18 cellular contexts compared by ENCODE assay signal in the genomic region with DNA sequence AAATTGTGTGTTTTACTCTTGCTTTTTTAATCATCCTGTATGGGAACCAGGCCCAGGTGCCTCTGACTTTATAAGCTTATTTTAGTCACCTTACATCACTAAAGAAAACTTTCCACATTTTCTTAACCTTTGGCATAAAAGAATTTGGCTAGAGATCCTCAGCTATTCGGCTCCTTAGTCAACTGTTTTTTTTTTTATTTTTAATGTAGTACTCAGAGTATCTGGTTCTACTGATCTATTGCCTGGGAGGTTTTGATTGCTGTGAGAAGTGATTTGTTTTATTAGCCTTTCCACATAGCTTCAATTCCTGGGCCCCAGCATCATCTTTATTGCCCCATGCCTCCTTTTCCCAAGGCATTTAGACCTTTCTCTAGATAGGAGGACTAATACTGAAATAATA.
DNase-seq lines count a peak whose midpoint lies in the region; ATAC-seq and TF ChIP-seq lines count a peak whose summit lies in the region.
"Had no signal": no experiment of that assay in that cellular context is flagged by ENCODE, and none has a peak within 500 bp of the region (broad histone marks: within the 10 kb centered on the region; RNA-seq: fewer than 3 reads in every experiment).

No MANE protein-coding gene starts in this region.

- no peak overlapping the region for H3K4ac ChIP-seq in mesenchymal stem cell (ENCODE audit: low read depth in 1 of 2, low read length in 2 of 2)

- no peak overlapping the region for H2BK5ac ChIP-seq in mesenchymal stem cell (ENCODE audit: low read depth, low read length, poor library complexity, severe bottlenecking)

- H3K36me3 Mint-ChIP-seq in HFFc6 (ENCODE audit: low read depth) = peaks cover 67% of the 10 kb centered on the region
- peaks cover 48% of the 10 kb centered on the region for H3K36me3 Mint-ChIP-seq in endothelial cell (ENCODE audit: low read depth, unreplicated experiment)

- H3K14ac ChIP-seq in mesenchymal stem cell (ENCODE audit: low read length in 2 of 2) = no peak overlapping the region

- H3K9me3 Mint-ChIP-seq in HFFc6 = no peaks in the 10 kb centered on the region
- no peaks in the 10 kb centered on the region for H3K9me3 Mint-ChIP-seq in endothelial cell (ENCODE audit: unreplicated experiment)
- H3K9me3 Mint-ChIP-seq: stimulated activated naive CD8-positive, alpha-beta T cell treated with anti-CD3 and anti-CD28 coated beads, Interleukin-15, Interleukin-2, amounts not matched to agents 100 ng/mL and 50 ng/mL, for 24 hours; T-helper 1 cell treated with Interleukin-12 subunit alpha and Interleukin-12 subunit beta and Interleukin-4 antibody, amounts not matched to agents 30 μg/mL and 1 μg/mL, for 36 hours had no signal

- no peak overlapping the region for H2BK120ac ChIP-seq in mesenchymal stem cell (ENCODE audit: low read depth, low read length)

- H2BK15ac ChIP-seq in mesenchymal stem cell (ENCODE audit: low read depth, poor library complexity, severe bottlenecking) = no peak overlapping the region

- H3K18ac ChIP-seq in mesenchymal stem cell (ENCODE audit: low read depth in 1 of 2, low read length in 2 of 2) = no peak overlapping the region

- CTCF ChIA-PET in AG04449 (lab: Yijun Ruan, JAX) = interaction anchor here (0.6 to 2.0 kb wide), 7 partner anchors 10 to 202 kb away, joined by 3 to 6 read pairs (median 4); no protein-coding TSS in a partner anchor

- WGBS in mesenchymal stem cell = no CpG with 5 or more reads among the region's 1 CpG

- H4K8ac ChIP-seq in mesenchymal stem cell (ENCODE audit: low read length) = no peak overlapping the region

- H3K9ac ChIP-seq in mesenchymal stem cell (ENCODE audit: low read length) = peak overlapping the region; percentile 31

- H3K36me3 ChIP-seq in mesenchymal stem cell (ENCODE audit: control insufficient read depth in 1 of 2, insufficient read depth in 2 of 2, low read depth in 1 of 2, low read length in 2 of 2) = peaks cover 7 to 99% of the 10 kb centered on the region in 2 experiments
- H3K36me3 ChIP-seq: esophagus muscularis mucosa had no signal

- peaks cover 13% of the 10 kb centered on the region for H3K79me1 ChIP-seq in mesenchymal stem cell (replicated peaks; ENCODE audit: low read length, poor library complexity, severe bottlenecking)

- H3K27ac ChIP-seq in mesenchymal stem cell (ENCODE audit: low read length, poor library complexity, severe bottlenecking) = peak overlapping the region; percentile 78

- H3K4me1 ChIP-seq in mesenchymal stem cell (ENCODE audit: control insufficient read depth, insufficient read depth, low read depth, low read length) = peaks cover 10% of the 10 kb centered on the region

- H3K23ac ChIP-seq in mesenchymal stem cell (ENCODE audit: low read length in 2 of 2) = no peak overlapping the region

- H3K27ac Mint-ChIP-seq in HFFc6 (peak overlapping the region; percentile 85), endothelial cell (ENCODE audit: unreplicated experiment) (no peak overlapping the region)

- no peak overlapping the region for H3K4me2 ChIP-seq in mesenchymal stem cell (ENCODE audit: low read length, poor library complexity, severe bottlenecking)

- no peaks in the 10 kb centered on the region for H3K27me3 ChIP-seq in mesenchymal stem cell (ENCODE audit: control insufficient read depth in 1 of 2, insufficient read depth in 1 of 2, low read length in 2 of 2)
- H3K27me3 ChIP-seq: dorsolateral prefrontal cortex, esophagus muscularis mucosa had no signal

- H3K4me3 ChIP-seq in AG04449 (ENCODE audit: low read depth, low read length) = no peak overlapping the region
- H3K4me3 ChIP-seq in choroid plexus epithelial cell (ENCODE audit: low read depth, low read length) = no peak overlapping the region
- no peak overlapping the region for H3K4me3 ChIP-seq in mesenchymal stem cell (ENCODE audit: insufficient read depth in 1 of 2, low read depth in 1 of 2, low read length in 2 of 2)
- H3K4me3 ChIP-seq: dorsolateral prefrontal cortex, esophagus muscularis mucosa had no signal

- no peak overlapping the region for H2AFZ ChIP-seq in mesenchymal stem cell (ENCODE audit: low read depth, low read length)

- H2BK12ac ChIP-seq in mesenchymal stem cell (ENCODE audit: low read length in 2 of 2) = no peak overlapping the region

- no peak overlapping the region for H2AK5ac ChIP-seq in mesenchymal stem cell (ENCODE audit: low read length, severe bottlenecking)

- peaks cover 80% of the 10 kb centered on the region for H3K4me1 Mint-ChIP-seq in HFFc6 (ENCODE audit: low read depth)
- H3K4me1 Mint-ChIP-seq in endothelial cell (ENCODE audit: unreplicated experiment) = peaks cover 9% of the 10 kb centered on the region

- no peaks in the 10 kb centered on the region for H3K9me3 ChIP-seq in mesenchymal stem cell (ENCODE audit: control insufficient read depth, low read length)
- H3K9me3 ChIP-seq: esophagus muscularis mucosa had no signal

- H3K27me3 Mint-ChIP-seq in HFFc6 (ENCODE audit: insufficient read depth) (peaks cover 15% of the 10 kb centered on the region), endothelial cell (ENCODE audit: unreplicated experiment) (peaks cover 1% of the 10 kb centered on the region)
- H3K27me3 Mint-ChIP-seq: stimulated activated naive CD8-positive, alpha-beta T cell treated with anti-CD3 and anti-CD28 coated beads, Interleukin-15, Interleukin-2, amounts not matched to agents 100 ng/mL and 50 ng/mL, for 24 hours had no signal

- ATAC-seq in HG03457 (IDR thresholded peaks at IDR 0.05; ENCODE audit: unreplicated experiment) = no peak
- ATAC-seq: left lobe of liver had no signal

- no peak for TF ChIP-seq CTCF in AG04449 (IDR thresholded peaks at IDR 0.05; ENCODE audit: insufficient read depth, low read length, missing control alignments)
- TF ChIP-seq CTCF in HFFc6 (IDR thresholded peaks at IDR 0.05) = no peak
- no peak for TF ChIP-seq CTCF in choroid plexus epithelial cell (conservative IDR thresholded peaks at IDR 0.05; ENCODE audit: low read depth, low read length)
- no peak for TF ChIP-seq CTCF in endothelial cell (IDR thresholded peaks at IDR 0.05; ENCODE audit: unreplicated experiment)

- peak; percentile 87 for DNase-seq in AG04449 (ENCODE audit: low read depth, low spot score)
- peak; percentile 81 for DNase-seq in HFFc6
- peak; percentile 83 for DNase-seq in choroid plexus epithelial cell (ENCODE audit: low read depth)
- no peak for DNase-seq in mesenchymal stem cell
- no peak for DNase-seq in endothelial cell (ENCODE audit: low spot score)
- DNase-seq in NCI-H446 treated with DMSO at 0.1 percent for 48 hours (lab: John Stamatoyannopoulos, UW) = no peak
- DNase-seq in NCI-H510A (lab: John Stamatoyannopoulos, UW) = no peak
- DNase-seq: activated effector memory CD4-positive, alpha-beta T cell treated with Interleukin-2 at 50 U/mL for 16 hours; AML-193; Calu3; dorsolateral prefrontal cortex; NCI-H1436; Right ventricle myocardium superior had no signal

- H4K91ac ChIP-seq in mesenchymal stem cell (ENCODE audit: low read length) = no peak overlapping the region

- peak overlapping the region; percentile 20 for H3K4me3 Mint-ChIP-seq in HFFc6
- H3K4me3 Mint-ChIP-seq in endothelial cell (ENCODE audit: unreplicated experiment) = no peak overlapping the region
- H3K4me3 Mint-ChIP-seq: stimulated activated naive CD8-positive, alpha-beta T cell treated with anti-CD3 and anti-CD28 coated beads, Interleukin-15, Interleukin-2, amounts not matched to agents 100 ng/mL and 50 ng/mL, for 24 hours; T-helper 1 cell treated with Interleukin-12 subunit alpha and Interleukin-12 subunit beta and Interleukin-4 antibody, amounts not matched to agents 30 μg/mL and 1 μg/mL, for 36 hours had no signal

- POLR2A ChIA-PET in AG04449 (lab: Yijun Ruan, JAX) = interaction anchor here (0.6 to 1.0 kb wide), 3 partner anchors 11 to 71 kb away, joined by 3 to 6 read pairs (median 3); no protein-coding TSS in a partner anchor

Comparison
In these comparisons a context has a peak if more than half of its experiments do, and no peak if none do; other contexts are left out.
1. DNase-seq: peak in AG04449 (single experiment), HFFc6 (single experiment) and choroid plexus epithelial cell (single experiment); none in mesenchymal stem cell (single experiment), endothelial cell (single experiment), NCI-H446 treated with DMSO at 0.1 percent for 48 hours (single experiment) and NCI-H510A (single experiment).